ENCODE assay signal across 4 cellular contexts in genomic region chr5:180703371-180703770, GRCh38. TPM values are rescaled to one million over a fixed set of nuclear protein-coding genes. Genes with fewer than 3 reads are reported as not detected.
"Had no signal": no experiment of that assay in that cellular context is flagged by ENCODE, and none has a peak within 500 bp of the region (broad histone marks: within the 10 kb centered on the region; RNA-seq: fewer than 3 reads in every experiment).

No MANE protein-coding gene starts in this region.

RNA-seq across cellular contexts. Expression of gene OR2Y1, which starts 36.5 kb away (rescaled TPM):
- total RNA-seq: LHCN-M2, M059J, MCF 10A, NCI-H460 had no signal

RNA-seq across cellular contexts. Expression of gene FLT4, which starts 54.0 kb away (rescaled TPM):
- total RNA-seq: M059J, MCF 10A had no signal
